20 cellular contexts compared by ENCODE assay signal in genomic region chr3:8595252-8595934, GRCh38. TPM values are rescaled to one million over a fixed set of nuclear protein-coding genes. Genes with fewer than 3 reads are reported as not detected.
"Had no signal": no experiment of that assay in that cellular context is flagged by ENCODE, and none has a peak within 500 bp of the region (broad histone marks: within the 10 kb centered on the region; RNA-seq: fewer than 3 reads in every experiment).

No MANE protein-coding gene starts in this region.

- H3K4me3 ChIP-seq: esophagus muscularis mucosa, left lung, tibial nerve had no signal

- H3K27me3 ChIP-seq: brain microvascular endothelial cell, esophagus muscularis mucosa, left lung, neutrophil, tibial nerve had no signal

- H3K27ac ChIP-seq: brain microvascular endothelial cell, esophagus muscularis mucosa, left lung, neutrophil, tibial nerve had no signal

- H3K4me1 Mint-ChIP-seq: naive B cell had no signal

- H3K27ac Mint-ChIP-seq: activated naive CD4-positive, alpha-beta T cell treated with anti-CD3 and anti-CD28 coated beads, Interleukin-2, amount 50 U/mL, for 72 hours; activated T-cell treated with anti-CD3 and anti-CD28 coated beads, Interleukin-2, amount 50 U/mL, for 24 hours; naive B cell had no signal

- H3K36me3 Mint-ChIP-seq: activated naive CD4-positive, alpha-beta T cell treated with anti-CD3 and anti-CD28 coated beads, Interleukin-2, amount 50 U/mL, for 72 hours; naive B cell had no signal

- H3K9me3 ChIP-seq: esophagus muscularis mucosa, left lung, neutrophil, tibial nerve had no signal

- H3K4me1 ChIP-seq: left lung, tibial nerve had no signal

- ATAC-seq: activated naive CD4-positive, alpha-beta T cell treated with anti-CD3 and anti-CD28 coated beads, Interleukin-2, amount 50 U/mL, for 72 hours; left lung had no signal

- H3K9me3 Mint-ChIP-seq: activated naive CD4-positive, alpha-beta T cell treated with anti-CD3 and anti-CD28 coated beads, Interleukin-2, amount 50 U/mL, for 72 hours; activated T-cell treated with anti-CD3 and anti-CD28 coated beads, Interleukin-2, amount 50 U/mL, for 24 hours; naive B cell had no signal

- DNase-seq: activated CD4-positive, alpha-beta T cell treated with anti-CD3 and anti-CD28 coated beads, Interleukin-2, amount 50 U/mL, for 1 hour; activated CD4-positive, CD25-positive, alpha-beta regulatory T cell; activated effector memory CD4-positive, alpha-beta T cell treated with Interleukin-2 at 50 U/mL for 16 hours; activated T-cell treated with anti-CD3 and anti-CD28 coated beads, Interleukin-2, amount 50 U/mL, for 24 hours; amniotic stem cell; brain microvascular endothelial cell; glutamatergic neuron; left lung; mesendoderm; naive B cell; stimulated activated CD4-positive, alpha-beta T cell treated with anti-CD3 and anti-CD28 coated beads, Interleukin-15, amount 100 ng/mL, for 24 hours; stimulated activated CD4-positive, alpha-beta T cell treated with anti-CD3 and anti-CD28 coated beads, Interleukin-4, amount 100 ng/mL, for 24 hours had no signal

- H3K27me3 Mint-ChIP-seq: activated T-cell treated with anti-CD3 and anti-CD28 coated beads, Interleukin-2, amount 50 U/mL, for 24 hours had no signal

- H3K4me3 Mint-ChIP-seq: activated T-cell treated with anti-CD3 and anti-CD28 coated beads, Interleukin-2, amount 50 U/mL, for 24 hours had no signal

RNA-seq across cellular contexts. Expression of gene SSUH2, which starts 49.2 kb away (rescaled TPM):
- total RNA-seq: activated CD8-positive, alpha-beta memory T cell treated with anti-CD3 and anti-CD28 coated beads for 36 hours; chondrocyte; fibroblast of villous mesenchyme; pulmonary artery endothelial cell had no signal
